In genomic region chr2:10120158-10120937, GRCh38 we compare ENCODE assay signal across 1 cellular context.
TF ChIP-seq lines count a peak whose summit lies in the region.

No MANE protein-coding gene starts in this region.

TF ChIP-seq in A549, 52 proteins besides CTCF, POLR2A, EP300 and RAD21 (continued from another document):
- TF ChIP-seq TFCP2L1 (CRISPR knock-in tag; IDR thresholded peaks at IDR 0.05) (peak; percentile 94), HES2 (IDR thresholded peaks at IDR 0.05) (no peak), GATA3 (IDR thresholded peaks at IDR 0.05; ENCODE audit: borderline replicate concordance) (peak; percentile 49), PHF8 (IDR thresholded peaks at IDR 0.05; ENCODE audit: borderline replicate concordance, low read depth) (peak; percentile 88), PBX3 (IDR thresholded peaks at IDR 0.05) (peak; percentile 79), FOXS1 (CRISPR knock-in tag; IDR thresholded peaks at IDR 0.05) (no peak)
